In genomic region chr7:150898475-150899011, GRCh38 we compare ENCODE assay signal across 8 cellular contexts. TPM values are rescaled to one million over a fixed set of nuclear protein-coding genes. Genes with fewer than 3 reads are reported as not detected.
DNase-seq lines count a peak whose midpoint lies in the region; ATAC-seq and TF ChIP-seq lines count a peak whose summit lies in the region.

No MANE protein-coding gene starts in this region.

- no peak overlapping the region for H3K4me3 ChIP-seq in upper lobe of right lung

- no peaks in the 10 kb centered on the region for H3K4me1 Mint-ChIP-seq in CD4-positive, alpha-beta T cell (ENCODE audit: low read depth)
- peaks cover 2% of the 10 kb centered on the region for H3K4me1 Mint-ChIP-seq in activated naive CD4-positive, alpha-beta T cell treated with anti-CD3 and anti-CD28 coated beads for 36 hours (ENCODE audit: low read depth)
- H3K4me1 Mint-ChIP-seq in glutamatergic neuron (ENCODE audit: low read depth, unreplicated experiment) = peaks cover 16% of the 10 kb centered on the region

- H3K9me3 Mint-ChIP-seq in CD4-positive, alpha-beta T cell = no peaks in the 10 kb centered on the region
- peaks cover 4% of the 10 kb centered on the region for H3K9me3 Mint-ChIP-seq in activated naive CD4-positive, alpha-beta T cell treated with anti-CD3 and anti-CD28 coated beads for 36 hours
- H3K9me3 Mint-ChIP-seq in glutamatergic neuron (ENCODE audit: unreplicated experiment) = peaks cover 6% of the 10 kb centered on the region

- TF ChIP-seq CTCF in CD4-positive, alpha-beta T cell (IDR thresholded peaks at IDR 0.05) = peak; percentile 95
- TF ChIP-seq CTCF in glutamatergic neuron (IDR thresholded peaks at IDR 0.05; ENCODE audit: partially characterized antibody, unreplicated experiment) (peak; percentile 96), upper lobe of right lung (IDR thresholded peaks at IDR 0.05) (peak; percentile 99)

- intact Hi-C loops in CD4-positive, alpha-beta T cell (cut with DNase I, micrococcal nuclease) = loop anchor here (1.0 to 2.0 kb wide), 4 partner anchors 90 to 213 kb away; no protein-coding TSS in a partner anchor
- intact Hi-C loops in activated naive CD4-positive, alpha-beta T cell treated with anti-CD3 and anti-CD28 coated beads for 36 hours (cut with micrococcal nuclease) = loop anchor here (1.0 to 5.0 kb wide), 7 partner anchors 39 to 274 kb away; no protein-coding TSS in a partner anchor
- intact Hi-C loops in upper lobe of right lung (cut with DNase I) = loop anchor here (5.0 kb wide), 1 partner anchor 89 kb away; no protein-coding TSS in a partner anchor

- no peak overlapping the region for H3K27ac ChIP-seq in CD4-positive, alpha-beta T cell (ENCODE audit: low read depth, low read length)
- H3K27ac ChIP-seq in upper lobe of right lung = no peak overlapping the region

- peak; percentile 58 to 85 (median 74) for DNase-seq in CD4-positive, alpha-beta T cell
- peak; percentile 56 for DNase-seq in LHCN-M2 (ENCODE audit: low read depth)
- peak; percentile 75 for DNase-seq in SK-N-DZ (ENCODE audit: low spot score)
- DNase-seq in activated naive CD4-positive, alpha-beta T cell treated with anti-CD3 and anti-CD28 coated beads for 36 hours = peak; percentile 86
- peak; percentile 91 for DNase-seq in glutamatergic neuron
- peak; percentile 31 for DNase-seq in pons (ENCODE audit: low spot score)
- peak; percentile 90 for DNase-seq in upper lobe of right lung

- H3K36me3 ChIP-seq in upper lobe of right lung = no peaks in the 10 kb centered on the region

- POLR2A ChIA-PET in CD4-positive, alpha-beta T cell (lab: Charles Lee) = interaction anchor here (0.8 to 1.2 kb wide), 3 partner anchors 85 to 130 kb away, joined by 3 to 4 read pairs (median 3); partner anchors contain the start of gene ABCB8

- peaks cover 67% of the 10 kb centered on the region for H3K27me3 Mint-ChIP-seq in CD4-positive, alpha-beta T cell
- peaks cover 20% of the 10 kb centered on the region for H3K27me3 Mint-ChIP-seq in activated naive CD4-positive, alpha-beta T cell treated with anti-CD3 and anti-CD28 coated beads for 36 hours (ENCODE audit: low read depth)
- peaks cover 9% of the 10 kb centered on the region for H3K27me3 Mint-ChIP-seq in glutamatergic neuron (ENCODE audit: unreplicated experiment)

- peak; percentile 87 for ATAC-seq in CD4-positive, alpha-beta T cell (ENCODE audit: poor library complexity)
- peak; percentile 78 for ATAC-seq in GM19395 (IDR thresholded peaks at IDR 0.05; ENCODE audit: unreplicated experiment)
- peak; percentile 88 for ATAC-seq in upper lobe of right lung

- H3K4me1 ChIP-seq in upper lobe of right lung = no peaks in the 10 kb centered on the region

- no peaks in the 10 kb centered on the region for H3K9me3 ChIP-seq in CD4-positive, alpha-beta T cell (ENCODE audit: control insufficient read depth, low read length)
- no peaks in the 10 kb centered on the region for H3K9me3 ChIP-seq in upper lobe of right lung

- no peak overlapping the region for H3K27ac Mint-ChIP-seq in CD4-positive, alpha-beta T cell
- H3K27ac Mint-ChIP-seq in activated naive CD4-positive, alpha-beta T cell treated with anti-CD3 and anti-CD28 coated beads for 36 hours = no peak overlapping the region
- H3K27ac Mint-ChIP-seq in glutamatergic neuron (ENCODE audit: unreplicated experiment) = no peak overlapping the region

- CTCF ChIA-PET in CD4-positive, alpha-beta T cell (lab: Charles Lee) = interaction anchor here (0.6 to 1.4 kb wide), 10 partner anchors 10 to 475 kb away, joined by 3 to 9 read pairs (median 4); partner anchors contain the start of genes ABCB8 and NOS3
- CTCF ChIA-PET in activated naive CD4-positive, alpha-beta T cell treated with anti-CD3 and anti-CD28 coated beads for 36 hours (lab: Charles Lee) = interaction anchor here (0.6 to 3.1 kb wide), 33 partner anchors 9 to 232 kb away, joined by 3 to 46 read pairs (median 4); partner anchors contain the start of gene NOS3

- H3K36me3 Mint-ChIP-seq in CD4-positive, alpha-beta T cell (ENCODE audit: low read depth) = no peaks in the 10 kb centered on the region
- H3K36me3 Mint-ChIP-seq in activated naive CD4-positive, alpha-beta T cell treated with anti-CD3 and anti-CD28 coated beads for 36 hours (ENCODE audit: low read depth) = no peaks in the 10 kb centered on the region
- peaks cover 11% of the 10 kb centered on the region for H3K36me3 Mint-ChIP-seq in glutamatergic neuron (ENCODE audit: unreplicated experiment)

- H3K4me3 Mint-ChIP-seq in CD4-positive, alpha-beta T cell = no peak overlapping the region
- H3K4me3 Mint-ChIP-seq in activated naive CD4-positive, alpha-beta T cell treated with anti-CD3 and anti-CD28 coated beads for 36 hours = no peak overlapping the region
- H3K4me3 Mint-ChIP-seq in glutamatergic neuron (ENCODE audit: unreplicated experiment) = no peak overlapping the region

- H3K27me3 ChIP-seq in CD4-positive, alpha-beta T cell (ENCODE audit: control insufficient read depth, insufficient read depth, low read length) = peaks cover 25% of the 10 kb centered on the region
- H3K27me3 ChIP-seq in upper lobe of right lung = peaks cover 18% of the 10 kb centered on the region

RNA-seq across cellular contexts. Expression of gene AOC1, which starts 46.2 kb away (rescaled TPM):
- not detected for total RNA-seq in CD4-positive, alpha-beta T cell
- not detected in 2 replicates for total RNA-seq in LHCN-M2 (2014; rRNA removed)
- polyA plus RNA-seq in LHCN-M2 (2012) = not detected
- not detected in 2 replicates for polyA plus RNA-seq in SK-N-DZ (2014; cell fraction: cytosol; rRNA removed)
- not detected in 2 replicates for polyA plus RNA-seq in SK-N-DZ (2014; cell fraction: nucleus; rRNA removed)
- total RNA-seq in activated naive CD4-positive, alpha-beta T cell treated with anti-CD3 and anti-CD28 coated beads for 36 hours = not detected
- not detected for total RNA-seq in glutamatergic neuron (ENCODE audit: unreplicated experiment)
- 0.64 TPM for total RNA-seq in upper lobe of right lung

Comparison
In these comparisons a context has a peak if more than half of its experiments do, and no peak if none do; other contexts are left out.
1. DNase-seq: peak in every context shown above with its lines; median percentile 91 in glutamatergic neuron; 90 in upper lobe of right lung; 86 in activated naive CD4-positive, alpha-beta T cell treated with anti-CD3 and anti-CD28 coated beads for 36 hours; 75 in SK-N-DZ; 74 in CD4-positive, alpha-beta T cell; 56 in LHCN-M2; 31 in pons.